ENCODE assay signal across 8 cellular contexts in genomic region chr18:2324459-2324858, GRCh38.
"Had no signal": no experiment of that assay in that cellular context is flagged by ENCODE, and none has a peak within 500 bp of the region (broad histone marks: within the 10 kb centered on the region; RNA-seq: fewer than 3 reads in every experiment).

No MANE protein-coding gene starts in this region.

- H3K4me3 ChIP-seq: GM23338 had no signal

- H3K4me1 Mint-ChIP-seq: GM23338 had no signal

- H3K4me2 ChIP-seq: GM23338 had no signal

- FAIRE-seq: H1, H54 had no signal

- H3K27ac ChIP-seq: HL-60 had no signal

- ATAC-seq: GM23338 had no signal

- H3K27ac Mint-ChIP-seq: GM23338 had no signal

- H3K4me3 Mint-ChIP-seq: GM23338, H9 had no signal

- DNase-seq: H9, HCEC 1CT, IMR-90, KBM-7 had no signal

- H2AFZ ChIP-seq: GM23338 had no signal

- H3K9me3 Mint-ChIP-seq: GM23338, H9 had no signal
